16 cellular contexts compared by ENCODE assay signal in the genomic region with DNA sequence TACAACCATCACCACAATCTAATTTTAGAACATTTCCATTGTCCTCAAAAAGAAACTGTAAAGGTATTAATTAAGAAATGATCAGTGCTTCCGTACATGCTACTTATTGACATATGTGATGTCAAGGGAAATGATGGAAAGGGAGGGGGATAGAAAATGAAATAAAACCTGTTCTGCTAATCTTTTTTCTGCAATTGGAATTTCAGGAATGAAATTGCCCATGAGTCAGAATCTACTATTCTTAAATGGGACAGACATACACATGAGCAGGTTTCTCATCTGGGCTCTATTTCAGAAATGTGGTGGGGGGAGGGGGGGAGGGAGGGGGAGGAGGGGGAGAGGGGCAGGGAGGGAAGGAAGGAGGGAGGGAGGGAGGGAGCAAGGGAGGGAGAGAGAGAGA.
"Had no signal": no experiment of that assay in that cellular context is flagged by ENCODE, and none has a peak within 500 bp of the region (broad histone marks: within the 10 kb centered on the region; RNA-seq: fewer than 3 reads in every experiment).

No MANE protein-coding gene starts in this region.

- H3K4me1 Mint-ChIP-seq: naive thymus-derived CD4-positive, alpha-beta T cell; stimulated activated naive B cell treated with anti-CD40 and anti-IgM and Interleukin-4, amounts not matched to agents 10 μg/mL and 1 μg/mL and 100 μg/mL, for 72 hours; T-cell had no signal

- H3K36me3 ChIP-seq: colonic mucosa, heart right ventricle, left ventricle myocardium inferior, tibial artery, vagina had no signal

- H3K4me3 Mint-ChIP-seq: activated naive CD4-positive, alpha-beta T cell treated with anti-CD3 and anti-CD28 coated beads for 36 hours; activated T-helper 1 cell treated with anti-CD3 and anti-CD28 coated beads, Interleukin-12 subunit alpha, Interleukin-12 subunit beta, Interleukin-2, Interleukin-4 antibody, amounts not matched to agents 30 ng/mL and 10 ng/mL and 1 ng/mL, durations not matched to agents 14 hours and 24 hours and 36 hours; naive thymus-derived CD4-positive, alpha-beta T cell; stimulated activated naive B cell treated with anti-CD40 and anti-IgM and Interleukin-4, amounts not matched to agents 10 μg/mL and 1 μg/mL and 100 μg/mL, for 72 hours; T-cell had no signal

- H3K27ac Mint-ChIP-seq: activated naive CD4-positive, alpha-beta T cell treated with anti-CD3 and anti-CD28 coated beads for 36 hours; activated T-helper 1 cell treated with anti-CD3 and anti-CD28 coated beads, Interleukin-12 subunit alpha, Interleukin-12 subunit beta, Interleukin-2, Interleukin-4 antibody, amounts not matched to agents 30 ng/mL and 10 ng/mL and 1 ng/mL, durations not matched to agents 14 hours and 24 hours and 36 hours; naive thymus-derived CD4-positive, alpha-beta T cell; stimulated activated naive B cell treated with anti-CD40 and anti-IgM and Interleukin-4, amounts not matched to agents 10 μg/mL and 1 μg/mL and 100 μg/mL, for 72 hours; T-cell had no signal

- H3K36me3 Mint-ChIP-seq: naive thymus-derived CD4-positive, alpha-beta T cell; stimulated activated naive B cell treated with anti-CD40 and anti-IgM and Interleukin-4, amounts not matched to agents 10 μg/mL and 1 μg/mL and 100 μg/mL, for 72 hours; T-cell had no signal

- DNase-seq: activated CD4-positive, CD25-positive, alpha-beta regulatory T cell treated with anti-CD3 and anti-CD28 coated beads, Interleukin-2, amount 50 U/mL, for 72 hours; activated naive CD4-positive, alpha-beta T cell treated with anti-CD3 and anti-CD28 coated beads for 36 hours; colonic mucosa; effector CD8-positive, alpha-beta T cell; heart right ventricle; islet precursor cell; left ventricle myocardium inferior; mucosa of descending colon; naive thymus-derived CD4-positive, alpha-beta T cell; retina; stimulated activated CD4-positive, alpha-beta T cell treated with anti-CD3 and anti-CD28 coated beads, Interleukin-2, amount 100 ng/mL, for 48 hours; stimulated activated naive B cell treated with anti-CD40 and anti-IgM and Interleukin-4, amounts not matched to agents 10 μg/mL and 1 μg/mL and 100 μg/mL, for 72 hours; T-cell; tibial artery had no signal

- H3K9me3 Mint-ChIP-seq: activated naive CD4-positive, alpha-beta T cell treated with anti-CD3 and anti-CD28 coated beads for 36 hours; activated T-helper 1 cell treated with anti-CD3 and anti-CD28 coated beads, Interleukin-12 subunit alpha, Interleukin-12 subunit beta, Interleukin-2, Interleukin-4 antibody, amounts not matched to agents 30 ng/mL and 10 ng/mL and 1 ng/mL, durations not matched to agents 14 hours and 24 hours and 36 hours; T-cell had no signal

- H3K4me1 ChIP-seq: colonic mucosa, heart right ventricle, left ventricle myocardium inferior, vagina had no signal

- ATAC-seq: heart right ventricle; mucosa of descending colon; naive thymus-derived CD4-positive, alpha-beta T cell; stimulated activated naive B cell treated with anti-CD40 and anti-IgM and Interleukin-4, amounts not matched to agents 10 μg/mL and 1 μg/mL and 100 μg/mL, for 72 hours; T-cell had no signal

- H3K4me3 ChIP-seq: colonic mucosa, heart right ventricle, left ventricle myocardium inferior, mucosa of descending colon, tibial artery, vagina had no signal

- H3K9me3 ChIP-seq: colonic mucosa, heart right ventricle, left ventricle myocardium inferior, mucosa of descending colon, tibial artery, vagina had no signal

- H3K27ac ChIP-seq: colonic mucosa, heart right ventricle, left ventricle myocardium inferior, tibial artery, vagina had no signal

- H3K27me3 ChIP-seq: colonic mucosa, tibial artery, vagina had no signal
